Comparison of ENCODE assay signal across 20 cellular contexts in genomic region chr6:30547454-30547853, GRCh38.
"Had no signal": no experiment of that assay in that cellular context is flagged by ENCODE, and none has a peak within 500 bp of the region (broad histone marks: within the 10 kb centered on the region; RNA-seq: fewer than 3 reads in every experiment).

No MANE protein-coding gene starts in this region.

- H3K4me3 Mint-ChIP-seq: nephron; stimulated activated effector memory CD8-positive, alpha-beta T cell treated with anti-CD3 and anti-CD28 coated beads, Interleukin-12 subunit alpha, Interleukin-12 subunit beta, amount 100 ng/mL, for 72 hours had no signal

- H3K9ac ChIP-seq: parathyroid adenoma had no signal

- H3K27me3 Mint-ChIP-seq: naive B cell had no signal

- ATAC-seq: foreskin keratinocyte; right lobe of liver; stimulated activated effector memory CD8-positive, alpha-beta T cell treated with anti-CD3 and anti-CD28 coated beads, Interleukin-12 subunit alpha, Interleukin-12 subunit beta, amount 100 ng/mL, for 72 hours; stimulated activated naive CD8-positive, alpha-beta T cell treated with anti-CD3 and anti-CD28 coated beads, Interleukin-15, Interleukin-2, amounts not matched to agents 100 U/mL and 50 U/mL, for 24 hours had no signal

- H3K27ac Mint-ChIP-seq: nephron; stimulated activated effector memory CD8-positive, alpha-beta T cell treated with anti-CD3 and anti-CD28 coated beads, Interleukin-12 subunit alpha, Interleukin-12 subunit beta, amount 100 ng/mL, for 72 hours had no signal

- H3K27me3 ChIP-seq: foreskin keratinocyte, hepatocyte, right lobe of liver, suprapubic skin, thyroid gland, upper lobe of left lung, vagina had no signal

- H3K9me3 Mint-ChIP-seq: naive B cell; nephron; stimulated activated effector memory CD8-positive, alpha-beta T cell treated with anti-CD3 and anti-CD28 coated beads, Interleukin-12 subunit alpha, Interleukin-12 subunit beta, amount 100 ng/mL, for 72 hours had no signal

- H3K4me3 ChIP-seq: hepatocyte, psoas muscle, right lobe of liver, suprapubic skin, thyroid gland, upper lobe of left lung, vagina had no signal

- H3K9me3 ChIP-seq: psoas muscle, right lobe of liver, suprapubic skin, thyroid gland, upper lobe of left lung, vagina had no signal

- H3K4me1 ChIP-seq: foreskin keratinocyte, parathyroid adenoma, psoas muscle, right lobe of liver, suprapubic skin had no signal

- H3K27ac ChIP-seq: foreskin keratinocyte, hepatocyte, parathyroid adenoma, psoas muscle, right lobe of liver, suprapubic skin, thyroid gland, upper lobe of left lung, vagina had no signal

- DNase-seq: dermis blood vessel endothelial cell; erythroblast; foreskin keratinocyte; head of caudate nucleus; mesendoderm; naive B cell; psoas muscle; retina; right lobe of liver; stimulated activated CD4-positive, alpha-beta T cell treated with anti-CD3 and anti-CD28 coated beads, Interleukin-4, amount 100 ng/mL, for 1 hour; stimulated activated CD8-positive, alpha-beta memory T cell treated with anti-CD3 and anti-CD28 coated beads, Interleukin-4, amount 100 ng/mL, for 48 hours; stimulated activated naive CD8-positive, alpha-beta T cell treated with anti-CD3 and anti-CD28 coated beads, Interleukin-15, Interleukin-2, amounts not matched to agents 100 U/mL and 50 U/mL, for 24 hours; thyroid gland; upper lobe of left lung had no signal
